16 cellular contexts compared by ENCODE assay signal in genomic region chr2:226439337-226439736, GRCh38.
A peak's percentile ranks its signal among the peaks of the same experiment; 100 is the strongest.
DNase-seq lines count a peak whose midpoint lies in the region; ATAC-seq and TF ChIP-seq lines count a peak whose summit lies in the region.
"Had no signal": no experiment of that assay in that cellular context is flagged by ENCODE, and none has a peak within 500 bp of the region (broad histone marks: within the 10 kb centered on the region; RNA-seq: fewer than 3 reads in every experiment).

No MANE protein-coding gene starts in this region.

- no peak for TF ChIP-seq POLR2A in suprapubic skin (IDR thresholded peaks at IDR 0.05)

- 80% methylated on average over 6 of the region's 6 CpGs for WGBS in suprapubic skin

- no peak for TF ChIP-seq EP300 in suprapubic skin (IDR thresholded peaks at IDR 0.05)

- no peak for ATAC-seq in HG03039 (IDR thresholded peaks at IDR 0.05; ENCODE audit: unreplicated experiment)

- H3K36me3 ChIP-seq in suprapubic skin, result no peaks in the 10 kb centered on the region
- H3K36me3 ChIP-seq: adrenal gland, gastroesophageal sphincter, HAP-1, right lobe of liver had no signal

- no peaks in the 10 kb centered on the region for H3K27me3 ChIP-seq in suprapubic skin
- H3K27me3 ChIP-seq: adrenal gland, gastroesophageal sphincter, right lobe of liver had no signal

- in situ Hi-C loops in KBM-7 (cut with MboI; ENCODE audit: low pct_unique_long_range_greater_than_20kb, low sequenced_read_pairs), result no loop called here

- DNase-seq in KBM-7 (peak; percentile 57), OCI-M1 (lab: John Stamatoyannopoulos, UW) (peak; percentile 95), suprapubic skin (ENCODE audit: low spot score in 2 of 2) (no peak), OCI-M2 (lab: John Stamatoyannopoulos, UW; ENCODE audit: unreplicated experiment) (no peak), EL (no peak)
- DNase-seq: activated CD4-positive, CD25-positive, alpha-beta regulatory T cell; DMS 273 treated with DMSO at 0.1 percent for 48 hours; NCI-H1092 treated with DMSO at 0.1 percent for 48 hours; NCI-H2227 treated with DMSO at 0.1 percent for 48 hours; NK-92 treated with Interleukin-12 subunit alpha and Interleukin-12 subunit beta, amount 100 ng/mL, for 24 hours; right lobe of liver had no signal

- H3K27ac ChIP-seq in angular gyrus (ENCODE audit: low read depth, low read length) (peak overlapping the region; percentile 18), suprapubic skin (peak overlapping the region; percentile 22)
- H3K27ac ChIP-seq: adrenal gland, gastroesophageal sphincter had no signal

- no peak overlapping the region for H3K4me3 ChIP-seq in suprapubic skin
- H3K4me3 ChIP-seq: adrenal gland, gastroesophageal sphincter, HAP-1, right lobe of liver had no signal

- no peak for TF ChIP-seq CTCF in suprapubic skin (IDR thresholded peaks at IDR 0.05)

- H3K9me3 ChIP-seq in suprapubic skin, result no peaks in the 10 kb centered on the region
- H3K9me3 ChIP-seq: adrenal gland, gastroesophageal sphincter, HAP-1, right lobe of liver had no signal

- H3K4me1 ChIP-seq in suprapubic skin, result no peaks in the 10 kb centered on the region
- H3K4me1 ChIP-seq: adrenal gland, gastroesophageal sphincter had no signal

Comparison
In these comparisons a context has a peak if more than half of its experiments do, and no peak if none do; other contexts are left out.
1. DNase-seq: peak in KBM-7 (single experiment) and OCI-M1 (single experiment); none in suprapubic skin (0 of 2), OCI-M2 (single experiment) and EL (single experiment).